In genomic region chr11:64126796-64127195, GRCh38 we compare ENCODE assay signal across 26 cellular contexts.
"Had no signal": no experiment of that assay in that cellular context is flagged by ENCODE, and none has a peak within 500 bp of the region (broad histone marks: within the 10 kb centered on the region; RNA-seq: fewer than 3 reads in every experiment).

No MANE protein-coding gene starts in this region.

- H3K4me3 Mint-ChIP-seq: activated CD4-positive, alpha-beta T cell treated with anti-CD3 and anti-CD28 coated beads for 36 hours; activated CD8-positive, alpha-beta memory T cell treated with anti-CD3 and anti-CD28 coated beads, Interleukin-2, amount 10 ng/mL, durations not matched to agents 7 days and 5 days; activated CD8-positive, alpha-beta T cell treated with anti-CD3 and anti-CD28 coated beads, Interleukin-2, amount 10 ng/mL, durations not matched to agents 7 days and 5 days; activated naive CD4-positive, alpha-beta T cell treated with anti-CD3 and anti-CD28 coated beads, Interleukin-2, amount 50 U/mL, for 24 hours; central memory CD8-positive, alpha-beta T cell; nephron had no signal

- H3K4me3 ChIP-seq: colonic mucosa, esophagus squamous epithelium, prostate gland, skin epidermis, testis, transverse colon had no signal

- H3K36me3 Mint-ChIP-seq: activated CD8-positive, alpha-beta memory T cell treated with anti-CD3 and anti-CD28 coated beads, Interleukin-2, amount 10 ng/mL, durations not matched to agents 7 days and 5 days; activated naive CD4-positive, alpha-beta T cell treated with anti-CD3 and anti-CD28 coated beads, Interleukin-2, amount 50 U/mL, for 24 hours had no signal

- H3K36me3 ChIP-seq: colonic mucosa, esophagus squamous epithelium, neutrophil, prostate gland, transverse colon had no signal

- H3K4me1 ChIP-seq: colonic mucosa had no signal

- H3K27me3 Mint-ChIP-seq: activated CD4-positive, alpha-beta T cell treated with anti-CD3 and anti-CD28 coated beads for 36 hours; activated CD8-positive, alpha-beta memory T cell treated with anti-CD3 and anti-CD28 coated beads, Interleukin-2, amount 10 ng/mL, durations not matched to agents 7 days and 5 days; activated naive CD4-positive, alpha-beta T cell treated with anti-CD3 and anti-CD28 coated beads, Interleukin-2, amount 50 U/mL, for 24 hours; central memory CD8-positive, alpha-beta T cell had no signal

- ATAC-seq: activated CD4-positive, alpha-beta T cell treated with anti-CD3 and anti-CD28 coated beads for 36 hours; activated CD8-positive, alpha-beta memory T cell treated with anti-CD3 and anti-CD28 coated beads, Interleukin-2, amount 10 ng/mL, durations not matched to agents 7 days and 5 days; activated CD8-positive, alpha-beta T cell treated with anti-CD3 and anti-CD28 coated beads, Interleukin-2, amount 10 ng/mL, durations not matched to agents 7 days and 5 days; left ventricle myocardium superior; sciatic nerve; stimulated activated naive CD8-positive, alpha-beta T cell treated with anti-CD3 and anti-CD28 coated beads, Interleukin-15, Interleukin-2, amounts not matched to agents 100 U/mL and 50 U/mL, for 24 hours had no signal

- H3K9me3 Mint-ChIP-seq: activated naive CD4-positive, alpha-beta T cell treated with anti-CD3 and anti-CD28 coated beads, Interleukin-2, amount 50 U/mL, for 24 hours; activated T-helper 2 cell treated with anti-CD3 and anti-CD28 coated beads, Interferon-gamma antibody, Interleukin-2, Interleukin-4, amounts not matched to agents 10 μg/mL and 5 μg/mL and 100 μg/mL, durations not matched to agents 14 hours and 24 hours and 36 hours; central memory CD8-positive, alpha-beta T cell; nephron had no signal

- H3K4me1 Mint-ChIP-seq: activated CD8-positive, alpha-beta memory T cell treated with anti-CD3 and anti-CD28 coated beads, Interleukin-2, amount 10 ng/mL, durations not matched to agents 7 days and 5 days; activated naive CD4-positive, alpha-beta T cell treated with anti-CD3 and anti-CD28 coated beads, Interleukin-2, amount 50 U/mL, for 24 hours; central memory CD8-positive, alpha-beta T cell had no signal

- H3K27me3 ChIP-seq: colonic mucosa, esophagus squamous epithelium, testis, transverse colon had no signal

- H3K9me3 ChIP-seq: colonic mucosa, esophagus squamous epithelium, neutrophil, prostate gland, testis, transverse colon had no signal

- DNase-seq: activated CD4-positive, alpha-beta T cell treated with anti-CD3 and anti-CD28 coated beads for 36 hours; activated CD4-positive, CD25-positive, alpha-beta regulatory T cell; activated CD8-positive, alpha-beta memory T cell treated with anti-CD3 and anti-CD28 coated beads, Interleukin-2, amount 10 ng/mL, durations not matched to agents 7 days and 5 days; activated CD8-positive, alpha-beta T cell treated with anti-CD3 and anti-CD28 coated beads, Interleukin-2, amount 10 ng/mL, durations not matched to agents 7 days and 5 days; activated T-cell treated with anti-CD3 and anti-CD28 coated beads, Interleukin-2, amount 50 U/mL, for 48 hours; colonic mucosa; effector CD8-positive, alpha-beta T cell; esophagus squamous epithelium; foreskin melanocyte; left ventricle myocardium superior; retina; stimulated activated CD4-positive, alpha-beta T cell treated with anti-CD3 and anti-CD28 coated beads, Interleukin-12 subunit alpha, Interleukin-12 subunit beta, amount 100 ng/mL, for 4 hours; stimulated activated CD4-positive, alpha-beta T cell treated with anti-CD3 and anti-CD28 coated beads, Interleukin-4, amount 100 ng/mL, for 1 hour; stimulated activated naive CD8-positive, alpha-beta T cell treated with anti-CD3 and anti-CD28 coated beads, Interleukin-15, Interleukin-2, amounts not matched to agents 100 U/mL and 50 U/mL, for 24 hours; T-helper 2 cell; testis; transverse colon had no signal

- H3K27ac ChIP-seq: colonic mucosa, epithelial cell of prostate, esophagus squamous epithelium, neutrophil, prostate gland, skin epidermis, testis, transverse colon had no signal

- H3K27ac Mint-ChIP-seq: activated CD4-positive, alpha-beta T cell treated with anti-CD3 and anti-CD28 coated beads for 36 hours; activated CD8-positive, alpha-beta memory T cell treated with anti-CD3 and anti-CD28 coated beads, Interleukin-2, amount 10 ng/mL, durations not matched to agents 7 days and 5 days; activated CD8-positive, alpha-beta T cell treated with anti-CD3 and anti-CD28 coated beads, Interleukin-2, amount 10 ng/mL, durations not matched to agents 7 days and 5 days; activated naive CD4-positive, alpha-beta T cell treated with anti-CD3 and anti-CD28 coated beads, Interleukin-2, amount 50 U/mL, for 24 hours; activated T-helper 2 cell treated with anti-CD3 and anti-CD28 coated beads, Interferon-gamma antibody, Interleukin-2, Interleukin-4, amounts not matched to agents 10 μg/mL and 5 μg/mL and 100 μg/mL, durations not matched to agents 14 hours and 24 hours and 36 hours had no signal
